Comparison of ENCODE assay signal across 8 cellular contexts in the genomic region with DNA sequence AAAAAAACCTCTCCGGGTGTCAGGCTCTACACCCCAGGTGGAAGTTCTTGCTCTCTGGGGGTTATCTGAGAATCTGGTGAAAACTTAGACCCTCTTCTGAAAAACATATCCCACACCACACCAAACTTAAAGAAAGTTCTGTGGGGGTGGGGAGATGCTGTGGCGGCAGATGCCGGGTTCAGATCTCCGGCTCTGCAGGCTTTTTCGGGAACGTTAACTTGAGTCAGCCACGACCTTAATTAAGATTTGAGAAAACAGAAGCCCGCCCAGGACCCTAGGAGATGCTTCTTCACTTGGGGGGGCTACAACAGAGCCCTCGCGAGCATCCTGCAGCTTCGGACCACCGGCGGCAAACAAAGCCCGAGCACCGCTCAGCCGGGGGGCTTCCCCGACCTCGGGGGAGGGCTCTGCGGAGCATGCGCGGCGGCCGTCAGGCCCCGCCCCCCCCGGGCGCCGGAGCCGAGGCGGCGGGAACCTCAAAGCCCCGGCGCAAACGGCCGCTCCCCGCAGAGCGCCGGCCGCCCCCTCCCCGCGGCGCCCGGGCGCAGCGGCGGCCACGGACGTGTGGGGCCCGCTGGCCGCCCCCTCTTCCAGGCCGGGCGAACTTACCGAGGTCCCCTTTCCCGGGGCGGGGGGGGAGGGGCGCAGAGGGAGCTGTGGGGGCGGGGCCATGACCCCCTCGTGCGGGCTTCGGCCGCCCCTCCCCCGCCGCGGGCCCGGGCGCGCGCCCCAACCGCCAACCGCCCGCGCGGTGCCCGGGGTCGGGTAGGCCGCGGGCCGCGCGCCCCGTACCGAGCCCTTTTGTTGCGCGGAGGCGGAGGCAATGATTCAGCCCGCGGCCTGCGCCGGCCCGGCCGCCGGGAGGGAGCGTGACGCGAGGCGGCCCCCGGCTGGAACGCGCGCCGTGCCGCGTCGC. TPM values are rescaled to one million over a fixed set of nuclear protein-coding genes. Genes with fewer than 3 reads are reported as not detected.
DNase-seq lines count a peak whose midpoint lies in the region; ATAC-seq and TF ChIP-seq lines count a peak whose summit lies in the region.

No MANE protein-coding gene starts in this region.

- H3K36me3 ChIP-seq in NT2/D1 (ENCODE audit: insufficient read depth, insufficient read length, low read length): peaks cover 46% of the 10 kb centered on the region
- no peaks in the 10 kb centered on the region for H3K36me3 ChIP-seq in neural progenitor cell
- H3K36me3 ChIP-seq in thoracic aorta: no peaks in the 10 kb centered on the region

- peak overlapping the region; percentile 84 for H3K4me3 ChIP-seq in NT2/D1 (ENCODE audit: insufficient read length, low read depth)
- H3K4me3 ChIP-seq in fibroblast of pulmonary artery (replicated peaks; ENCODE audit: low read depth, low read length): peak overlapping the region; percentile 87
- peak overlapping the region; percentile 100 for H3K4me3 ChIP-seq in neural progenitor cell
- peak overlapping the region; percentile 90 for H3K4me3 ChIP-seq in thoracic aorta

- TF ChIP-seq CTCF in fibroblast of pulmonary artery (IDR thresholded peaks at IDR 0.05; ENCODE audit: low read length, missing control alignments) (no peak), neural progenitor cell (IDR thresholded peaks at IDR 0.05) (no peak), thoracic aorta (IDR thresholded peaks at IDR 0.05) (no peak)

- H3K4me1 Mint-ChIP-seq in activated T-helper 2 cell treated with anti-CD3 and anti-CD28 coated beads, Interferon-gamma antibody, Interleukin-2, Interleukin-4, amounts not matched to agents 10 μg/mL and 5 μg/mL and 100 μg/mL, durations not matched to agents 14 hours and 24 hours and 36 hours (ENCODE audit: low read depth): peaks cover 32% of the 10 kb centered on the region
- H3K4me1 Mint-ChIP-seq in neural progenitor cell: peaks cover 51% of the 10 kb centered on the region

- peaks cover 48% of the 10 kb centered on the region for H3F3A ChIP-seq in neural progenitor cell (ENCODE audit: low read depth)

- no peaks in the 10 kb centered on the region for H3K27me3 Mint-ChIP-seq in activated T-helper 2 cell treated with anti-CD3 and anti-CD28 coated beads, Interferon-gamma antibody, Interleukin-2, Interleukin-4, amounts not matched to agents 10 μg/mL and 5 μg/mL and 100 μg/mL, durations not matched to agents 14 hours and 24 hours and 36 hours (ENCODE audit: low read depth)
- H3K27me3 Mint-ChIP-seq in neural progenitor cell (ENCODE audit: insufficient read depth, low read depth): peaks cover 22% of the 10 kb centered on the region

- no peaks in the 10 kb centered on the region for H3K9me3 Mint-ChIP-seq in activated T-helper 2 cell treated with anti-CD3 and anti-CD28 coated beads, Interferon-gamma antibody, Interleukin-2, Interleukin-4, amounts not matched to agents 10 μg/mL and 5 μg/mL and 100 μg/mL, durations not matched to agents 14 hours and 24 hours and 36 hours
- H3K9me3 Mint-ChIP-seq in neural progenitor cell: no peaks in the 10 kb centered on the region

- H3K79me2 ChIP-seq in neural progenitor cell (ENCODE audit: low read depth): peaks cover 66% of the 10 kb centered on the region

- H3K9ac ChIP-seq in NT2/D1 (ENCODE audit: insufficient read length, low read depth) (peak overlapping the region; percentile 96), neural progenitor cell (peak overlapping the region; percentile 25)

- H2AFZ ChIP-seq in neural progenitor cell (replicated peaks): no peak overlapping the region

- H3K9me3 ChIP-seq in NT2/D1 (ENCODE audit: insufficient read depth, low read length) (no peaks in the 10 kb centered on the region), neural progenitor cell (ENCODE audit: low read depth) (no peaks in the 10 kb centered on the region), thoracic aorta (no peaks in the 10 kb centered on the region)

- peak overlapping the region; percentile 76 for H3K4me3 Mint-ChIP-seq in activated T-helper 2 cell treated with anti-CD3 and anti-CD28 coated beads, Interferon-gamma antibody, Interleukin-2, Interleukin-4, amounts not matched to agents 10 μg/mL and 5 μg/mL and 100 μg/mL, durations not matched to agents 14 hours and 24 hours and 36 hours (ENCODE audit: low read depth)
- H3K4me3 Mint-ChIP-seq in neural progenitor cell: peak overlapping the region; percentile 88

- H3K27ac Mint-ChIP-seq in activated T-helper 2 cell treated with anti-CD3 and anti-CD28 coated beads, Interferon-gamma antibody, Interleukin-2, Interleukin-4, amounts not matched to agents 10 μg/mL and 5 μg/mL and 100 μg/mL, durations not matched to agents 14 hours and 24 hours and 36 hours: peak overlapping the region; percentile 42
- peak overlapping the region; percentile 77 for H3K27ac Mint-ChIP-seq in neural progenitor cell

- DNase-seq in DMS 273 (lab: John Stamatoyannopoulos, UW; ENCODE audit: unreplicated experiment) (peak; percentile 86), DMS 273 treated with DMSO at 0.1 percent for 48 hours (lab: John Stamatoyannopoulos, UW) (no peak), NT2/D1 (ENCODE audit: low read depth, low spot score) (no peak), fibroblast of pulmonary artery (ENCODE audit: low read depth) (peak; percentile 44), neural progenitor cell (ENCODE audit: low spot score) (peak; percentile 88), thoracic aorta (ENCODE audit: low spot score) (no peak)
- DNase-seq in activated T-helper 2 cell treated with anti-CD3 and anti-CD28 coated beads, Interferon-gamma antibody, Interleukin-2, Interleukin-4, amounts not matched to agents 10 μg/mL and 5 μg/mL and 100 μg/mL, durations not matched to agents 14 hours and 24 hours and 36 hours (ENCODE audit: low spot score): peak; percentile 36

- peaks cover 53% of the 10 kb centered on the region for H3K36me3 Mint-ChIP-seq in activated T-helper 2 cell treated with anti-CD3 and anti-CD28 coated beads, Interferon-gamma antibody, Interleukin-2, Interleukin-4, amounts not matched to agents 10 μg/mL and 5 μg/mL and 100 μg/mL, durations not matched to agents 14 hours and 24 hours and 36 hours (ENCODE audit: low read depth)
- H3K36me3 Mint-ChIP-seq in neural progenitor cell: peaks cover 9% of the 10 kb centered on the region

- H3K4me2 ChIP-seq in neural progenitor cell: peak overlapping the region; percentile 93

- H3K27ac ChIP-seq in neural progenitor cell (peak overlapping the region; percentile 73), thoracic aorta (peak overlapping the region; percentile 43 to 55)

- H4K20me1 ChIP-seq in neural progenitor cell (ENCODE audit: low read depth): peaks cover 48% of the 10 kb centered on the region

- H3K27me3 ChIP-seq in NT2/D1 (ENCODE audit: insufficient read depth, insufficient read length) (no peaks in the 10 kb centered on the region), neural progenitor cell (peaks cover 28% of the 10 kb centered on the region), thoracic aorta (replicated peaks; ENCODE audit: insufficient read depth) (no peaks in the 10 kb centered on the region)

- peaks cover 15% of the 10 kb centered on the region for H3K4me1 ChIP-seq in NT2/D1 (ENCODE audit: insufficient read depth, insufficient read length)
- peaks cover 35% of the 10 kb centered on the region for H3K4me1 ChIP-seq in neural progenitor cell
- peaks cover 7 to 23% of the 10 kb centered on the region in 2 donors for H3K4me1 ChIP-seq in thoracic aorta (ENCODE audit: control insufficient read depth in 1 of 2, low read depth in 2 of 2)

- intact Hi-C loops in activated T-helper 2 cell treated with anti-CD3 and anti-CD28 coated beads, Interferon-gamma antibody, Interleukin-2, Interleukin-4, amounts not matched to agents 10 μg/mL and 5 μg/mL and 100 μg/mL, durations not matched to agents 14 hours and 24 hours and 36 hours (cut with micrococcal nuclease): loop anchor here (2.0 to 5.0 kb wide), 2 partner anchors 17 to 385 kb away; a partner anchor contains a TSS

- ATAC-seq in HG02798 (IDR thresholded peaks at IDR 0.05; ENCODE audit: poor library complexity, unreplicated experiment): peak; percentile 38
- ATAC-seq in thoracic aorta (ENCODE audit: insufficient number of reproducible peaks, low FRiP score, low read depth): peak; percentile 37

RNA-seq across cellular contexts. Expression of a gene that starts 2.0 kb away (rescaled TPM):
- total RNA-seq in activated T-helper 2 cell treated with anti-CD3 and anti-CD28 coated beads, Interferon-gamma antibody, Interleukin-2, Interleukin-4, amounts not matched to agents 10 μg/mL and 5 μg/mL and 100 μg/mL, durations not matched to agents 14 hours and 24 hours and 36 hours: 202 and 203 TPM in 2 replicates
- 126 and 165 TPM in 2 replicates for total RNA-seq in neural progenitor cell (ENCODE audit: low replicate concordance)
- 10 to 100 TPM; 18.4 to 27.7 TPM for total RNA-seq in thoracic aorta

Comparison
In these comparisons a context has a peak if more than half of its experiments do, and no peak if none do; other contexts are left out.
1. DNase-seq: peak in DMS 273 (single experiment), activated T-helper 2 cell treated with anti-CD3 and anti-CD28 coated beads, Interferon-gamma antibody, Interleukin-2, Interleukin-4, amounts not matched to agents 10 μg/mL and 5 μg/mL and 100 μg/mL, durations not matched to agents 14 hours and 24 hours and 36 hours (single experiment), fibroblast of pulmonary artery (single experiment) and neural progenitor cell (single experiment); none in DMS 273 treated with DMSO at 0.1 percent for 48 hours (single experiment), NT2/D1 (single experiment) and thoracic aorta (single experiment).
2. Peak in every context shown above with its lines, with median percentiles within 50 percentile points of each other: H3K4me3 ChIP-seq.